7 cellular contexts compared by ENCODE assay signal in the genomic region with DNA sequence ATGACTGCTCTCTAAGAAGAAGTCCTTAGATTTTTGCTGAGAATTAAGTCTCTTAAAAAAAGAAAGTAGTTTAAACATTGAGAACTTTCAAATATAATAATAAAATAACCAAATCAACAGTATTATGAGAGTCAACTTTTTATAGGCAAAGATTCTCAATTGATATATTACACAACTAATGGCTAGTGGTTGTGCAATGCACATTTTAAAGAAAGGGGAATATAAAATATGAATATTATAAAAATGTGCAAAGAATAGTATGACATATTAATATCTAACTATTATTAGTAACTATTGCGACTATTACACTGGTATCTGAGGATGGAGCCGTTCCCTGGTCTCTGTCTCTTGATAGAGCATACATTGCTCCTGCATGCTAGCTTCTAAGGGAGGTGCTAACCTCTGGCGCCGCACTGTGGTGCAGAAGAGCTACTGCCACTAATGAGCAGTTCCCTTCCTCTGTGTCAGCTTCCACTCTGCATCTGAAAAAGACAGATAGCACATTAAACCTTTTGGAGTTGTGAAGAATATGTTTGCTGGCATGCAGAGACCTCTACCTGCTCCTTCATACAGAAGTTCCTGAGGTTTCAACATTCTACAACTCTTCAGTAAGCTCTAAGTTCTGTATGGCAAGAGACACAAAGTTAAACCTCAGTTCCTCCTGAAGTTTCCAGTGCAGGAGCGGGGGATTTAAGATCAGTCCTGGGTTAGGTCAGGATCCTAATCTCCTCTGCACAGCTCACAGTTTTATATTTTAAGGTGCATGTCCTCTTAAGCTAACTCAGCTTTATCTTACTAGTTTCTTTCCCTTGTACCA.
DNase-seq lines count a peak whose midpoint lies in the region; ATAC-seq and TF ChIP-seq lines count a peak whose summit lies in the region.

No MANE protein-coding gene starts in this region.

- DNase-seq in GM10248 (ENCODE audit: extremely low spot score) = peak; percentile 63
- peak; percentile 70 for DNase-seq in HuH-7.5 (ENCODE audit: low spot score)
- peak; percentile 84 for DNase-seq in RKO (ENCODE audit: low spot score)
- peak; percentile 32 for DNase-seq in astrocyte of the cerebellum (ENCODE audit: low read depth)
- peak; percentile 33 for DNase-seq in iPS DF 6.9 (ENCODE audit: low read depth, low spot score)
- peak; percentile 18 to 30 for DNase-seq in stimulated activated CD4-positive, alpha-beta T cell treated with anti-CD3 and anti-CD28 coated beads, Interleukin-12 subunit alpha, Interleukin-12 subunit beta, amount 100 ng/mL, for 24 hours (ENCODE audit: low read depth in 2 of 2)

- no peak overlapping the region for H3K27ac ChIP-seq in iPS DF 6.9 (ENCODE audit: low read length)

- peak; percentile 87 for ATAC-seq in GM21528 (IDR thresholded peaks at IDR 0.05; ENCODE audit: low FRiP score, unreplicated experiment)

- no peak overlapping the region for H3K4me3 ChIP-seq in astrocyte of the cerebellum (ENCODE audit: low read depth, low read length)
- H3K4me3 ChIP-seq in iPS DF 6.9 (ENCODE audit: low read length) = no peak overlapping the region

- TF ChIP-seq CTCF in GM10248 (IDR thresholded peaks at IDR 0.05; ENCODE audit: control extremely low read depth, extremely low read depth, low read depth, missing control alignments) (peak; percentile 91), astrocyte of the cerebellum (IDR thresholded peaks at IDR 0.05; ENCODE audit: low read depth, low read length, missing control alignments) (peak; percentile 100)

- CTCF ChIA-PET in GM10248 (lab: Yijun Ruan, JAX) = interaction anchor here (0.6 to 5.4 kb wide), 50 partner anchors 8 to 860 kb away, joined by 3 to 63 read pairs (median 4); a partner anchor contains a TSS

- no peaks in the 10 kb centered on the region for H3K9me3 ChIP-seq in iPS DF 6.9 (ENCODE audit: control insufficient read depth, insufficient read depth, low read length)

- POLR2A ChIA-PET in GM10248 (lab: Yijun Ruan, JAX) = no interaction called here

- no CpG with 5 or more reads among the region's 5 CpGs for WGBS in iPS DF 6.9 (ENCODE audit: insufficient coverage, insufficient read length)

- in situ Hi-C loops in astrocyte of the cerebellum (cut with HindIII; ENCODE audit: low sequenced_read_pairs) = no loop called here

- H3K36me3 ChIP-seq in iPS DF 6.9 (ENCODE audit: control insufficient read depth, insufficient read depth, low read length) = no peaks in the 10 kb centered on the region

- H3K27me3 ChIP-seq in iPS DF 6.9 (ENCODE audit: control insufficient read depth, insufficient read depth, low read length) = peaks cover 19% of the 10 kb centered on the region

- H3K4me1 ChIP-seq in iPS DF 6.9 (ENCODE audit: control insufficient read depth, insufficient read depth, low read length) = 0 out of 2 replicates have a peak, but pooled peaks cover 3% of the 10 kb centered on the region

Comparison
In these comparisons a context has a peak if more than half of its experiments do, and no peak if none do; other contexts are left out.
1. DNase-seq: peak in every context shown above with its lines; median percentile 84 in RKO; 70 in HuH-7.5; 63 in GM10248; 33 in iPS DF 6.9; 32 in astrocyte of the cerebellum; 24 in stimulated activated CD4-positive, alpha-beta T cell treated with anti-CD3 and anti-CD28 coated beads, Interleukin-12 subunit alpha, Interleukin-12 subunit beta, amount 100 ng/mL, for 24 hours.